In genomic region chr3:96814581-96815567, GRCh38 we compare ENCODE assay signal across 8 cellular contexts. TPM values are rescaled to one million over a fixed set of nuclear protein-coding genes. Genes with fewer than 3 reads are reported as not detected.
DNase-seq lines count a peak whose midpoint lies in the region; ATAC-seq and TF ChIP-seq lines count a peak whose summit lies in the region.

EPHA6 (plus strand) TSS chr3:96814594.

- peak within 1 kb of the TSS; percentile 79 for H3K4me2 ChIP-seq in H9 (ENCODE audit: insufficient read depth, insufficient read length, low read length)

- no peak within 1 kb of the TSS for H2BK20ac ChIP-seq in H9 (ENCODE audit: low read depth, low read length, poor library complexity, severe bottlenecking)

- TF ChIP-seq CTCF in H9 (conservative IDR thresholded peaks at IDR 0.05), result no peak
- no peak for TF ChIP-seq CTCF in WTC11 (IDR thresholded peaks at IDR 0.05)
- TF ChIP-seq CTCF in left ventricle myocardium inferior (IDR thresholded peaks at IDR 0.05; ENCODE audit: borderline replicate concordance), result no peak

- H3K9me3 Mint-ChIP-seq in H9, result no peaks in the 10 kb centered on the region; a peak in 1 of 5 replicates
- no peaks in the 10 kb centered on the region for H3K9me3 Mint-ChIP-seq in WTC11

- intact Hi-C loops in left ventricle myocardium inferior (cut with micrococcal nuclease), result no loop called here

- H4K5ac ChIP-seq in H9 (ENCODE audit: insufficient read length, low read depth, low read length), result no peak within 1 kb of the TSS

- H3K4me1 ChIP-seq in H9 (ENCODE audit: insufficient read depth, low read length) (no peaks in the 10 kb centered on the region), left ventricle myocardium inferior (peaks cover 27% of the 10 kb centered on the region)

- no peaks in the 10 kb centered on the region for H3K79me2 ChIP-seq in H9 (ENCODE audit: insufficient read depth, low read length)

- H3K14ac ChIP-seq in H9 (ENCODE audit: insufficient read depth, low read length), result no peak within 1 kb of the TSS

- no peak within 1 kb of the TSS for H3K9ac ChIP-seq in H9 (ENCODE audit: extremely low read depth, insufficient read length, low read length)

- peaks cover 9% of the 10 kb centered on the region; the same call in 1 of the 2 replicates for H3K27me3 ChIP-seq in H9 (ENCODE audit: insufficient read depth, low read length)
- H3K27me3 ChIP-seq in left ventricle myocardium inferior (ENCODE audit: low read depth), result peaks cover 70% of the 10 kb centered on the region

- no peak within 1 kb of the TSS for H2BK12ac ChIP-seq in H9 (ENCODE audit: insufficient read length, low read depth, low read length)

- H3K4me3 Mint-ChIP-seq in H9 (peak within 1 kb of the TSS; percentile 71 to 84), WTC11 (peak within 1 kb of the TSS; percentile 77)

- no peak within 1 kb of the TSS for H3K56ac ChIP-seq in H9 (ENCODE audit: insufficient read length, low read depth, low read length)

- H3K9me3 ChIP-seq in H9 (ENCODE audit: control insufficient read depth, low read depth, low read length) (no peaks in the 10 kb centered on the region), left ventricle myocardium inferior (replicated peaks) (no peaks in the 10 kb centered on the region)

- no peaks in the 10 kb centered on the region; a peak in 1 of 7 replicates for H3K36me3 Mint-ChIP-seq in H9 (ENCODE audit: insufficient read depth in 1 of 3, low read depth in 3 of 3)
- H3K36me3 Mint-ChIP-seq in WTC11, result no peaks in the 10 kb centered on the region

- no peak within 1 kb of the TSS for H3K18ac ChIP-seq in H9 (ENCODE audit: insufficient read length, low read depth, low read length)

- no peak within 1 kb of the TSS for H3T11ph ChIP-seq in H9 (ENCODE audit: low read length)

- no peak within 1 kb of the TSS for H4K8ac ChIP-seq in H9 (replicated peaks; ENCODE audit: insufficient read length, low read depth, low read length)

- peak within 1 kb of the TSS; percentile 66 for H3K4me3 ChIP-seq in left ventricle myocardium inferior
- H3K4me3 ChIP-seq in skeletal muscle cell (ENCODE audit: low read depth, low read length), result peak within 1 kb of the TSS; percentile 50

- H3K27me3 Mint-ChIP-seq in H9 (ENCODE audit: low read depth) (peaks cover 45% of the 10 kb centered on the region), WTC11 (ENCODE audit: low read depth) (peaks cover 39% of the 10 kb centered on the region)

- no peak within 1 kb of the TSS for H3K4ac ChIP-seq in H9 (ENCODE audit: low read depth, low read length)

- CTCF ChIA-PET in WTC11 (lab: Charles Lee), result interaction anchor here (0.6 kb wide), 2 partner anchors 303 to 483 kb away, joined by 4 read pairs; no protein-coding TSS in a partner anchor

- H3K4me1 Mint-ChIP-seq in H9 (peaks cover 15% of the 10 kb centered on the region in 2 experiments), WTC11 (peaks cover 16% of the 10 kb centered on the region)

- peaks cover 24% of the 10 kb centered on the region for H3K23me2 ChIP-seq in H9 (ENCODE audit: insufficient read length, low read depth, low read length, poor library complexity, severe bottlenecking)

- no peak within 1 kb of the TSS for H2BK120ac ChIP-seq in H9 (ENCODE audit: low read depth, low read length, poor library complexity, severe bottlenecking)

- H3K36me3 ChIP-seq in left ventricle myocardium inferior, result no peaks in the 10 kb centered on the region

- ATAC-seq in WTC11 (peak; percentile 6), HG03175 (IDR thresholded peaks at IDR 0.05; ENCODE audit: unreplicated experiment) (no peak)

- no CpG with 5 or more reads among the region's 56 CpGs for WGBS in H9 (ENCODE audit: extremely low coverage, insufficient read length, low lambda C conversion rate)

- no peak within 1 kb of the TSS for H4K91ac ChIP-seq in H9 (ENCODE audit: insufficient read length, low read depth, low read length)

- POLR2A ChIA-PET in WTC11 (lab: Charles Lee), result no interaction called here

- H2BK5ac ChIP-seq in H9 (ENCODE audit: insufficient read length, low read length), result no peak within 1 kb of the TSS

- H2AFZ ChIP-seq in H9 (ENCODE audit: low read length), result no peak within 1 kb of the TSS

- no peaks in the 10 kb centered on the region for H3K79me1 ChIP-seq in H9 (ENCODE audit: insufficient read depth, low read depth, low read length, poor library complexity, severe bottlenecking)

- H4K20me1 ChIP-seq in H9 (ENCODE audit: control insufficient read depth, insufficient read depth, insufficient read length), result no peaks in the 10 kb centered on the region

- H3K27ac ChIP-seq in H9 (ENCODE audit: insufficient read length, low read depth, low read length), result no peak within 1 kb of the TSS
- H3K27ac ChIP-seq in left ventricle myocardium inferior (replicated peaks), result peak within 1 kb of the TSS; percentile 64

- no peak within 1 kb of the TSS for H2BK15ac ChIP-seq in H9 (ENCODE audit: low read depth, low read length)

- H3K27ac Mint-ChIP-seq in H9, result peak within 1 kb of the TSS in 1 of 3 experiments; percentile 40; a peak in 1 of 7 replicates
- no peak within 1 kb of the TSS for H3K27ac Mint-ChIP-seq in WTC11

- DNase-seq in H9, result peak; percentile 35
- peak; percentile 25 for DNase-seq in WTC11 (ENCODE audit: low spot score)
- no peak for DNase-seq in left ventricle myocardium inferior
- no peak for DNase-seq in skeletal muscle cell (ENCODE audit: low read depth)
- DNase-seq in stimulated activated CD4-positive, alpha-beta T cell treated with anti-CD3 and anti-CD28 coated beads, Interleukin-15, amount 100 ng/mL, for 24 hours, result no peak
- no peak for DNase-seq in NCI-H1436 treated with DMSO at 0.1 percent for 48 hours (lab: John Stamatoyannopoulos, UW)
- DNase-seq in NCI-H1436 (lab: John Stamatoyannopoulos, UW), result no peak

- H2AK5ac ChIP-seq in H9 (ENCODE audit: insufficient read length, low read length), result no peak within 1 kb of the TSS

- no peak within 1 kb of the TSS for H3K23ac ChIP-seq in H9 (ENCODE audit: insufficient read length, low read depth, low read length)

TF ChIP-seq in WTC11, 78 proteins besides CTCF, POLR2A, EP300 and RAD21:
- TF ChIP-seq USF2 (CRISPR knock-in tag; IDR thresholded peaks at IDR 0.05) (peak; percentile 44; the same call in 1 of the 2 replicates), RORB (CRISPR knock-in tag; IDR thresholded peaks at IDR 0.05) (no peak)

RNA-seq across cellular contexts. Expression of gene EPHA6, which starts in this region (rescaled TPM):
- 0.48 and 0.61 TPM in 2 replicates for total RNA-seq in H9 (2021)
- 2.1 to 3.5 TPM (median 3.3 TPM) in 3 replicates for total RNA-seq in WTC11 (2021)
- total RNA-seq in left ventricle myocardium inferior, result 0.19 TPM

Comparison
In these comparisons a context has a peak if more than half of its experiments do, and no peak if none do; other contexts are left out.
1. Peak in DNase-seq and H3K4me2 ChIP-seq in H9; RNA of the gene not detected or under 1 TPM.